ENCODE assay signal across 9 cellular contexts in the genomic region with DNA sequence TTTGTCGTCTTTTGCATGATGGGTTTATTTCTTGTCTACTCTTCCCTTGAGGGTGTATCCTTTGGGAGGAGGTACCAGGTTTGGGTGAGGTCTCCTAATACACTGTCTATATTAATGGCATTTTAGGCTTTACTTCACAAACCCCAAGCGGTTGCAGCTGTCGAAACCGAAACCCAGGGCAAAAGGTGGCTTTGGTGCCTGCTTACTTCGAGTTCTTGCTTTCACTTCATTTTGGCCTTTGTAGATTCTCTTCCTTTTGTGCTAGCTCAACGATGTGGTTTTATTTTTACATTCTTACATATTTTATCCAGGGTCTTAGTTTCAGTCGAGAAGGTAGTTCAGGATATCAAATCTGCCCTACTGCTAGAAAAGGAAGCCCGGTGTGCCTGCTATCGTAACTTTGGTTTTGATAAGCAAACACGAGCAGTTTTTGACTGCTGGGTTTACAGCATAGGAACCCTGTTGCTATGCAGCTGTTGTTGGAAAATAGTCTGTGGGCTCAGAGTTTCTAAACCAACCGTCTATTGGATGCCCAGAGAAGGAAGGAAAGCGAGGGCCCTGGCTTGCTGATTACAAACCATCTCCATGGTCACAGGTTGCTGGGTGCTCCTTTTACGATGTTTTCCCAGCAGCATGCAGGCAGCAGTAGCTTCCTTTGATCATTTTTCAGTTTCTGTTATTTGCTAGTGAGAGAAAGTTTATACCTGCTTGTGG. TPM values are rescaled to one million over a fixed set of nuclear protein-coding genes. Genes with fewer than 3 reads are reported as not detected.
DNase-seq lines count a peak whose midpoint lies in the region; ATAC-seq, FAIRE-seq and TF ChIP-seq lines count a peak whose summit lies in the region.
"Had no signal": no experiment of that assay in that cellular context is flagged by ENCODE, and none has a peak within 500 bp of the region (broad histone marks: within the 10 kb centered on the region; RNA-seq: fewer than 3 reads in every experiment).

No MANE protein-coding gene starts in this region.

- H3K9me3 ChIP-seq in CD4-positive, CD25-positive, alpha-beta regulatory T cell (ENCODE audit: control insufficient read depth in 2 of 2, low read length in 2 of 2) = no peaks in the 10 kb centered on the region
- H3K9me3 ChIP-seq in SJSA1 (replicated peaks) (no peaks in the 10 kb centered on the region), keratinocyte (ENCODE audit: control insufficient read depth, low read depth, low read length) (no peaks in the 10 kb centered on the region)
- H3K9me3 ChIP-seq: thyroid gland had no signal

- peak overlapping the region; percentile 44 for H3K9ac ChIP-seq in keratinocyte (ENCODE audit: control insufficient read depth, extremely low read depth, insufficient read depth, low read length)

- peak overlapping the region; percentile 10 for H2AFZ ChIP-seq in keratinocyte (ENCODE audit: control insufficient read depth, low read length)

- no peaks in the 10 kb centered on the region for H4K20me1 ChIP-seq in keratinocyte (ENCODE audit: control insufficient read depth, extremely low read depth, insufficient read depth, low read length)

- peaks cover 10 to 42% (median 29%) of the 10 kb centered on the region in 4 donors for H3K4me1 Mint-ChIP-seq in CD4-positive, CD25-positive, alpha-beta regulatory T cell
- peaks cover 29% of the 10 kb centered on the region for H3K4me1 Mint-ChIP-seq in activated naive CD8-positive, alpha-beta T cell treated with anti-CD3 and anti-CD28 coated beads for 36 hours

- H3K36me3 ChIP-seq in CD4-positive, CD25-positive, alpha-beta regulatory T cell (ENCODE audit: control insufficient read depth, insufficient read depth, low read length) = no peaks in the 10 kb centered on the region
- no peaks in the 10 kb centered on the region for H3K36me3 ChIP-seq in SJSA1
- no peaks in the 10 kb centered on the region for H3K36me3 ChIP-seq in keratinocyte (ENCODE audit: control insufficient read depth in 2 of 2, extremely low read depth in 1 of 2, insufficient read depth in 2 of 2, low read length in 2 of 2)
- H3K36me3 ChIP-seq: thyroid gland had no signal

- ATAC-seq in CD4-positive, CD25-positive, alpha-beta regulatory T cell (ENCODE audit: low read depth in 2 of 2) = peak; percentile 91
- ATAC-seq in GM19463 (IDR thresholded peaks at IDR 0.05; ENCODE audit: unreplicated experiment) = peak; percentile 87
- peak; percentile 61 for ATAC-seq in HG03558 (IDR thresholded peaks at IDR 0.05; ENCODE audit: extremely low read depth, unreplicated experiment)

- peak overlapping the region; percentile 63 for H3K4me2 ChIP-seq in keratinocyte (ENCODE audit: control insufficient read depth, extremely low read depth, insufficient read depth, low read depth, low read length)

- DNase-seq in CD4-positive, CD25-positive, alpha-beta regulatory T cell = peak; percentile 58 to 87 (median 86)
- peak in 1 of 2 experiments; percentile 55 for DNase-seq in SJSA1 (ENCODE audit: low read depth in 1 of 2, low spot score in 2 of 2)
- peak; percentile 70 for DNase-seq in activated naive CD8-positive, alpha-beta T cell treated with anti-CD3 and anti-CD28 coated beads for 36 hours
- DNase-seq in keratinocyte (ENCODE audit: low read depth, low spot score) = no peak
- DNase-seq in stimulated activated CD4-positive, alpha-beta T cell treated with anti-CD3 and anti-CD28 coated beads, TNF-alpha, amount 100 ng/mL, for 1 hour (ENCODE audit: low read depth in 3 of 3, low spot score in 1 of 3) = peak in 2 of 3 donors; percentile 55 to 58
- DNase-seq in cortex of kidney (lab: John Stamatoyannopoulos, UW) = no peak

- no peaks in the 10 kb centered on the region for H3K9me3 Mint-ChIP-seq in CD4-positive, CD25-positive, alpha-beta regulatory T cell
- no peaks in the 10 kb centered on the region for H3K9me3 Mint-ChIP-seq in activated naive CD8-positive, alpha-beta T cell treated with anti-CD3 and anti-CD28 coated beads for 36 hours

- TF ChIP-seq CTCF in keratinocyte (optimal IDR thresholded peaks at IDR 0.05 in 1 of 3, IDR thresholded peaks at IDR 0.05 in 1 of 3, conservative IDR thresholded peaks at IDR 0.05 in 1 of 3; ENCODE audit: extremely low read depth in 1 of 3, insufficient read depth in 2 of 3, low read length in 3 of 3) = no peak

- peak overlapping the region; percentile 91 to 94 (median 93) for H3K4me3 Mint-ChIP-seq in CD4-positive, CD25-positive, alpha-beta regulatory T cell
- H3K4me3 Mint-ChIP-seq in activated naive CD8-positive, alpha-beta T cell treated with anti-CD3 and anti-CD28 coated beads for 36 hours = peak overlapping the region; percentile 88

- H3K36me3 Mint-ChIP-seq in CD4-positive, CD25-positive, alpha-beta regulatory T cell = no peaks in the 10 kb centered on the region
- no peaks in the 10 kb centered on the region for H3K36me3 Mint-ChIP-seq in activated naive CD8-positive, alpha-beta T cell treated with anti-CD3 and anti-CD28 coated beads for 36 hours

- dilution Hi-C loops in keratinocyte (cut with MboI; ENCODE audit: extremely low pct_ligation_motif_present, low sequenced_read_pairs) = no loop called here

- peak; percentile 59 for FAIRE-seq in keratinocyte (lab: Jason Lieb, UNC)

- H3K9me1 ChIP-seq in keratinocyte (ENCODE audit: control insufficient read depth, extremely low read depth, insufficient read depth, low read length) = no peaks in the 10 kb centered on the region

- H3K4me3 ChIP-seq in CD4-positive, CD25-positive, alpha-beta regulatory T cell (ENCODE audit: low read depth, low read length) = peak overlapping the region; percentile 89
- peak overlapping the region; percentile 40 for H3K4me3 ChIP-seq in SJSA1
- H3K4me3 ChIP-seq in keratinocyte (ENCODE audit: control insufficient read depth in 2 of 3, extremely low read depth in 1 of 3, insufficient read depth in 2 of 3, low read depth in 1 of 3, low read length in 3 of 3) = peak overlapping the region in 1 of 3 experiments; percentile 43
- H3K4me3 ChIP-seq: thyroid gland had no signal

- peaks cover 31% of the 10 kb centered on the region for H3K4me1 ChIP-seq in CD4-positive, CD25-positive, alpha-beta regulatory T cell (ENCODE audit: control insufficient read depth, insufficient read depth, low read length, poor library complexity, severe bottlenecking)
- H3K4me1 ChIP-seq in SJSA1 (replicated peaks) (peaks cover 6% of the 10 kb centered on the region), keratinocyte (ENCODE audit: control insufficient read depth, extremely low read depth, insufficient read depth, low read length) (no peaks in the 10 kb centered on the region)
- H3K4me1 ChIP-seq: thyroid gland had no signal

- H3K27ac ChIP-seq in CD4-positive, CD25-positive, alpha-beta regulatory T cell (ENCODE audit: insufficient read depth, low read length, poor library complexity, severe bottlenecking) = peak overlapping the region; percentile 89
- H3K27ac ChIP-seq in SJSA1 (peak overlapping the region; percentile 65), keratinocyte (ENCODE audit: control insufficient read depth, insufficient read depth, low read length) (peak overlapping the region; percentile 29)
- H3K27ac ChIP-seq: thyroid gland had no signal

- no peaks in the 10 kb centered on the region for H3K27me3 ChIP-seq in CD4-positive, CD25-positive, alpha-beta regulatory T cell (ENCODE audit: control insufficient read depth, insufficient read depth, low read length)
- H3K27me3 ChIP-seq in SJSA1 (replicated peaks) (no peaks in the 10 kb centered on the region), keratinocyte (ENCODE audit: control insufficient read depth, extremely low read depth, insufficient read depth, low read length) (no peaks in the 10 kb centered on the region)
- H3K27me3 ChIP-seq: thyroid gland had no signal

- H3K79me2 ChIP-seq in keratinocyte (ENCODE audit: control insufficient read depth, insufficient read depth, low read length) = no peaks in the 10 kb centered on the region

- peak overlapping the region; percentile 96 to 100 (median 99) for H3K27ac Mint-ChIP-seq in CD4-positive, CD25-positive, alpha-beta regulatory T cell
- peak overlapping the region; percentile 94 for H3K27ac Mint-ChIP-seq in activated naive CD8-positive, alpha-beta T cell treated with anti-CD3 and anti-CD28 coated beads for 36 hours

- H3K27me3 Mint-ChIP-seq in CD4-positive, CD25-positive, alpha-beta regulatory T cell = no peaks in the 10 kb centered on the region
- no peaks in the 10 kb centered on the region for H3K27me3 Mint-ChIP-seq in activated naive CD8-positive, alpha-beta T cell treated with anti-CD3 and anti-CD28 coated beads for 36 hours

RNA-seq across cellular contexts. Expression of a gene that starts 9.8 kb away (rescaled TPM):
- 5.0 TPM for total RNA-seq in CD4-positive, CD25-positive, alpha-beta regulatory T cell
- 1 to 10 TPM; 1.1 to 4.2 (median 2.5) TPM for polyA plus RNA-seq in CD4-positive, CD25-positive, alpha-beta regulatory T cell
- 11.9 and 18.2 TPM in 2 replicates for total RNA-seq in SJSA1 (2014; rRNA removed; shearing (Covaris generic))
- total RNA-seq in activated naive CD8-positive, alpha-beta T cell treated with anti-CD3 and anti-CD28 coated beads for 36 hours = under 1 TPM; 0.16 to 0.26 TPM
- polyA plus RNA-seq in keratinocyte = 0.26 to 1.1 TPM (median 0.37 TPM) in 3 replicates
- polyA plus RNA-seq in keratinocyte (2011; ENCODE audit: low read depth) = 0.07 TPM
- polyA plus RNA-seq in keratinocyte (2011; cell fraction: cytosol; rRNA removed) = 0.34 and 0.35 TPM in 2 replicates
- 0.47 and 0.52 TPM in 2 replicates for polyA plus RNA-seq in keratinocyte (2011; cell fraction: nucleus; rRNA removed)
- polyA plus RNA-seq in keratinocyte (2012; ENCODE audit: low replicate concordance) = 0.40 TPM in 1 of 2 replicates, not detected in the other
- not detected in 3 replicates for polyA minus RNA-seq in keratinocyte
- polyA minus RNA-seq in keratinocyte (2011; cell fraction: cytosol; rRNA and poly(A)+ RNA removed) = not detected
- 0.54 TPM in 1 of 2 replicates, not detected in the other for polyA minus RNA-seq in keratinocyte (2011; cell fraction: nucleus; rRNA and poly(A)+ RNA removed)

Comparison
In these comparisons a context has a peak if more than half of its experiments do, and no peak if none do; other contexts are left out.
1. DNase-seq: peak in CD4-positive, CD25-positive, alpha-beta regulatory T cell (3 of 3), activated naive CD8-positive, alpha-beta T cell treated with anti-CD3 and anti-CD28 coated beads for 36 hours (single experiment) and stimulated activated CD4-positive, alpha-beta T cell treated with anti-CD3 and anti-CD28 coated beads, TNF-alpha, amount 100 ng/mL, for 1 hour (2 of 3); none in keratinocyte (single experiment) and cortex of kidney (single experiment).
2. H3K27ac ChIP-seq: peak in every context shown above with its lines; median percentile 89 in CD4-positive, CD25-positive, alpha-beta regulatory T cell; 65 in SJSA1; 29 in keratinocyte.
3. Peak in every context shown above with its lines, with median percentiles within 50 percentile points of each other: ATAC-seq.